In genomic region chr4:75030649-75031235, GRCh38 we compare ENCODE assay signal across 22 cellular contexts.
DNase-seq lines count a peak whose midpoint lies in the region; ATAC-seq and TF ChIP-seq lines count a peak whose summit lies in the region.
"Had no signal": no experiment of that assay in that cellular context is flagged by ENCODE, and none has a peak within 500 bp of the region (broad histone marks: within the 10 kb centered on the region; RNA-seq: fewer than 3 reads in every experiment).

No MANE protein-coding gene starts in this region.

- peak; percentile 70 for ATAC-seq in stimulated activated memory B cell treated with anti-CD40 and anti-IgM and Interleukin-4, amounts not matched to agents 10 μg/mL and 1 μg/mL and 100 μg/mL, for 72 hours
- no peak for ATAC-seq in foreskin keratinocyte
- ATAC-seq: activated CD4-positive, alpha-beta T cell treated with anti-CD3 and anti-CD28 coated beads for 36 hours; activated CD8-positive, alpha-beta memory T cell treated with anti-CD3 and anti-CD28 coated beads, Interleukin-2, amount 10 ng/mL, durations not matched to agents 7 days and 5 days; activated T-helper 17 cell treated with anti-CD3 and anti-CD28 coated beads, Interleukin-2, amount 50 U/mL, for 72 hours; heart right ventricle; naive thymus-derived CD4-positive, alpha-beta T cell had no signal

- H3K36me3 Mint-ChIP-seq in dendritic cell treated with granulocyte-macrophage colony-stimulating factor and Interleukin-4, amounts not matched to agents 40 ng/mL and 50 ng/mL, for 4 days (ENCODE audit: low read depth), result peaks cover 28% of the 10 kb centered on the region
- peaks cover 24% of the 10 kb centered on the region for H3K36me3 Mint-ChIP-seq in stimulated activated memory B cell treated with anti-CD40 and anti-IgM and Interleukin-4, amounts not matched to agents 10 μg/mL and 1 μg/mL and 100 μg/mL, for 72 hours
- H3K36me3 Mint-ChIP-seq in CD4-positive, alpha-beta memory T cell, result no peaks in the 10 kb centered on the region
- H3K36me3 Mint-ChIP-seq: activated CD8-positive, alpha-beta memory T cell treated with anti-CD3 and anti-CD28 coated beads, Interleukin-2, amount 10 ng/mL, durations not matched to agents 7 days and 5 days; immature natural killer cell had no signal

- TF ChIP-seq CTCF in foreskin keratinocyte (conservative IDR thresholded peaks at IDR 0.05), result no peak

- H3K36me3 ChIP-seq in CD4-positive, alpha-beta memory T cell (ENCODE audit: insufficient read depth, low read length), result no peaks in the 10 kb centered on the region
- H3K36me3 ChIP-seq: heart right ventricle, ovary had no signal

- POLR2A ChIA-PET in CD4-positive, alpha-beta memory T cell (lab: Charles Lee; ENCODE audit: partially characterized antibody), result no interaction called here

- no peaks in the 10 kb centered on the region for H3K27me3 ChIP-seq in CD4-positive, alpha-beta memory T cell (ENCODE audit: insufficient read depth, low read length)
- peaks cover 5% of the 10 kb centered on the region for H3K27me3 ChIP-seq in foreskin keratinocyte
- H3K27me3 ChIP-seq: heart right ventricle, ovary, stomach had no signal

- H3K4me3 ChIP-seq in CD4-positive, alpha-beta memory T cell (ENCODE audit: low read length in 2 of 2), result no peak overlapping the region
- H3K4me3 ChIP-seq: heart right ventricle, lung, ovary, stomach had no signal

- no peaks in the 10 kb centered on the region for H3K4me1 ChIP-seq in CD4-positive, alpha-beta memory T cell (ENCODE audit: insufficient read depth, low read length)
- H3K4me1 ChIP-seq in foreskin keratinocyte, result no peaks in the 10 kb centered on the region

- H3K9me3 ChIP-seq in CD4-positive, alpha-beta memory T cell (ENCODE audit: control insufficient read depth in 1 of 2, low read length in 2 of 2), result no peaks in the 10 kb centered on the region
- H3K9me3 ChIP-seq: heart right ventricle, ovary, SK-N-SH, stomach had no signal

- H3K27me3 Mint-ChIP-seq in dendritic cell treated with granulocyte-macrophage colony-stimulating factor and Interleukin-4, amounts not matched to agents 40 ng/mL and 50 ng/mL, for 4 days, result no peaks in the 10 kb centered on the region
- no peaks in the 10 kb centered on the region for H3K27me3 Mint-ChIP-seq in stimulated activated memory B cell treated with anti-CD40 and anti-IgM and Interleukin-4, amounts not matched to agents 10 μg/mL and 1 μg/mL and 100 μg/mL, for 72 hours
- no peaks in the 10 kb centered on the region for H3K27me3 Mint-ChIP-seq in CD4-positive, alpha-beta memory T cell
- H3K27me3 Mint-ChIP-seq: activated CD8-positive, alpha-beta memory T cell treated with anti-CD3 and anti-CD28 coated beads, Interleukin-2, amount 10 ng/mL, durations not matched to agents 7 days and 5 days; activated T-helper 17 cell treated with anti-CD3 and anti-CD28 coated beads, Interleukin-2, amount 50 U/mL, for 72 hours had no signal

- peak; percentile 8 for DNase-seq in DMS53 (lab: John Stamatoyannopoulos, UW)
- no peak for DNase-seq in DMS53 treated with DMSO at 0.1 percent for 48 hours (lab: John Stamatoyannopoulos, UW; ENCODE audit: unreplicated experiment)
- peak; percentile 43 for DNase-seq in MV-4-11 (lab: John Stamatoyannopoulos, UW)
- DNase-seq in CD4-positive, alpha-beta memory T cell, result no peak
- DNase-seq in foreskin keratinocyte, result no peak
- DNase-seq in HT-29 (ENCODE audit: low spot score), result no peak
- DNase-seq: activated CD4-positive, alpha-beta T cell treated with anti-CD3 and anti-CD28 coated beads for 36 hours; activated CD8-positive, alpha-beta memory T cell treated with anti-CD3 and anti-CD28 coated beads, Interleukin-2, amount 10 ng/mL, durations not matched to agents 7 days and 5 days; heart right ventricle; HFFc6; immature natural killer cell; naive thymus-derived CD4-positive, alpha-beta T cell; NCI-H774; ovary; SK-N-SH; stomach had no signal

- H3K4me3 Mint-ChIP-seq in dendritic cell treated with granulocyte-macrophage colony-stimulating factor and Interleukin-4, amounts not matched to agents 40 ng/mL and 50 ng/mL, for 4 days, result peak overlapping the region; percentile 21
- peak overlapping the region; percentile 9 for H3K4me3 Mint-ChIP-seq in stimulated activated memory B cell treated with anti-CD40 and anti-IgM and Interleukin-4, amounts not matched to agents 10 μg/mL and 1 μg/mL and 100 μg/mL, for 72 hours
- H3K4me3 Mint-ChIP-seq in CD4-positive, alpha-beta memory T cell, result no peak overlapping the region
- H3K4me3 Mint-ChIP-seq: activated CD4-positive, alpha-beta T cell treated with anti-CD3 and anti-CD28 coated beads for 36 hours; activated CD8-positive, alpha-beta memory T cell treated with anti-CD3 and anti-CD28 coated beads, Interleukin-2, amount 10 ng/mL, durations not matched to agents 7 days and 5 days; activated T-helper 17 cell treated with anti-CD3 and anti-CD28 coated beads, Interleukin-2, amount 50 U/mL, for 72 hours; brain; HFFc6; immature natural killer cell; naive thymus-derived CD4-positive, alpha-beta T cell had no signal

- intact Hi-C loops in dendritic cell treated with granulocyte-macrophage colony-stimulating factor and Interleukin-4, amounts not matched to agents 40 ng/mL and 50 ng/mL, for 4 days (cut with micrococcal nuclease), result loop anchor here (10.0 kb wide), 1 partner anchor 464 kb away; no protein-coding TSS in a partner anchor
- intact Hi-C loops in CD4-positive, alpha-beta memory T cell (cut with micrococcal nuclease), result no loop called here

- peak overlapping the region; percentile 78 for H3K27ac Mint-ChIP-seq in dendritic cell treated with granulocyte-macrophage colony-stimulating factor and Interleukin-4, amounts not matched to agents 40 ng/mL and 50 ng/mL, for 4 days
- H3K27ac Mint-ChIP-seq in stimulated activated memory B cell treated with anti-CD40 and anti-IgM and Interleukin-4, amounts not matched to agents 10 μg/mL and 1 μg/mL and 100 μg/mL, for 72 hours, result peak overlapping the region; percentile 59
- no peak overlapping the region for H3K27ac Mint-ChIP-seq in CD4-positive, alpha-beta memory T cell
- H3K27ac Mint-ChIP-seq: activated CD4-positive, alpha-beta T cell treated with anti-CD3 and anti-CD28 coated beads for 36 hours; activated CD8-positive, alpha-beta memory T cell treated with anti-CD3 and anti-CD28 coated beads, Interleukin-2, amount 10 ng/mL, durations not matched to agents 7 days and 5 days; activated T-helper 17 cell treated with anti-CD3 and anti-CD28 coated beads, Interleukin-2, amount 50 U/mL, for 72 hours; brain; HFFc6; immature natural killer cell; naive thymus-derived CD4-positive, alpha-beta T cell had no signal

- peaks cover 60% of the 10 kb centered on the region for H3K4me1 Mint-ChIP-seq in dendritic cell treated with granulocyte-macrophage colony-stimulating factor and Interleukin-4, amounts not matched to agents 40 ng/mL and 50 ng/mL, for 4 days (ENCODE audit: low read depth)
- H3K4me1 Mint-ChIP-seq in stimulated activated memory B cell treated with anti-CD40 and anti-IgM and Interleukin-4, amounts not matched to agents 10 μg/mL and 1 μg/mL and 100 μg/mL, for 72 hours, result peaks cover 24% of the 10 kb centered on the region
- no peaks in the 10 kb centered on the region for H3K4me1 Mint-ChIP-seq in CD4-positive, alpha-beta memory T cell
- H3K4me1 Mint-ChIP-seq: activated CD4-positive, alpha-beta T cell treated with anti-CD3 and anti-CD28 coated beads for 36 hours; activated CD8-positive, alpha-beta memory T cell treated with anti-CD3 and anti-CD28 coated beads, Interleukin-2, amount 10 ng/mL, durations not matched to agents 7 days and 5 days; activated T-helper 17 cell treated with anti-CD3 and anti-CD28 coated beads, Interleukin-2, amount 50 U/mL, for 72 hours; immature natural killer cell; naive thymus-derived CD4-positive, alpha-beta T cell had no signal

- H3K27ac ChIP-seq in CD4-positive, alpha-beta memory T cell (ENCODE audit: low read depth, low read length), result no peak overlapping the region
- no peak overlapping the region for H3K27ac ChIP-seq in foreskin keratinocyte
- H3K27ac ChIP-seq: 22Rv1, heart right ventricle, ovary, stomach had no signal

- CTCF ChIA-PET in CD4-positive, alpha-beta memory T cell (lab: Charles Lee; ENCODE audit: partially characterized antibody), result no interaction called here

- peaks cover 15% of the 10 kb centered on the region for H3K9me3 Mint-ChIP-seq in dendritic cell treated with granulocyte-macrophage colony-stimulating factor and Interleukin-4, amounts not matched to agents 40 ng/mL and 50 ng/mL, for 4 days
- peaks cover 2% of the 10 kb centered on the region for H3K9me3 Mint-ChIP-seq in stimulated activated memory B cell treated with anti-CD40 and anti-IgM and Interleukin-4, amounts not matched to agents 10 μg/mL and 1 μg/mL and 100 μg/mL, for 72 hours
- H3K9me3 Mint-ChIP-seq in CD4-positive, alpha-beta memory T cell, result peaks cover 0 to 8% (median 3%) of the 10 kb centered on the region in 8 donors
- H3K9me3 Mint-ChIP-seq: activated T-helper 17 cell treated with anti-CD3 and anti-CD28 coated beads, Interleukin-2, amount 50 U/mL, for 72 hours; brain had no signal

Comparison
In these comparisons a context has a peak if more than half of its experiments do, and no peak if none do; other contexts are left out.
1. DNase-seq: peak in DMS53 (single experiment) and MV-4-11 (single experiment); none in DMS53 treated with DMSO at 0.1 percent for 48 hours (single experiment), CD4-positive, alpha-beta memory T cell (0 of 5), foreskin keratinocyte (0 of 2) and HT-29 (single experiment).
2. H3K27ac Mint-ChIP-seq: peak in dendritic cell treated with granulocyte-macrophage colony-stimulating factor and Interleukin-4, amounts not matched to agents 40 ng/mL and 50 ng/mL, for 4 days (single experiment) and stimulated activated memory B cell treated with anti-CD40 and anti-IgM and Interleukin-4, amounts not matched to agents 10 μg/mL and 1 μg/mL and 100 μg/mL, for 72 hours (single experiment); none in CD4-positive, alpha-beta memory T cell (0 of 7).
3. H3K4me3 Mint-ChIP-seq: peak in dendritic cell treated with granulocyte-macrophage colony-stimulating factor and Interleukin-4, amounts not matched to agents 40 ng/mL and 50 ng/mL, for 4 days (single experiment) and stimulated activated memory B cell treated with anti-CD40 and anti-IgM and Interleukin-4, amounts not matched to agents 10 μg/mL and 1 μg/mL and 100 μg/mL, for 72 hours (single experiment); none in CD4-positive, alpha-beta memory T cell (0 of 8).